ENCODE assay signal across 25 cellular contexts in genomic region chr1:216666431-216666830, GRCh38. TPM values are rescaled to one million over a fixed set of nuclear protein-coding genes. Genes with fewer than 3 reads are reported as not detected.
"Had no signal": no experiment of that assay in that cellular context is flagged by ENCODE, and none has a peak within 500 bp of the region (broad histone marks: within the 10 kb centered on the region; RNA-seq: fewer than 3 reads in every experiment).

No MANE protein-coding gene starts in this region.

- H3K36me3 Mint-ChIP-seq: IgD-negative memory B cell had no signal

- H3K4me2 ChIP-seq: KMS-11, SK-N-SH had no signal

- H3K27ac Mint-ChIP-seq: IgD-negative memory B cell had no signal

- H3K27ac ChIP-seq: KMS-11, RWPE1 had no signal

- ATAC-seq: HepG2, K562, Panc1 had no signal

- DNase-seq: Kasumi-1, NCI-H1048, NCI-H1105, NCI-H1417, NCI-H1436 treated with DMSO at 0.1 percent for 48 hours, NCI-H1694, NCI-H187 treated with DMSO at 0.1 percent for 48 hours, NCI-H2029 treated with DMSO at 0.1 percent for 48 hours, NCI-H2171, NCI-H226, NCI-H446, NCI-H510A, NCI-H524 treated with DMSO at 0.1 percent for 48 hours, NCI-H69, NCI-H774, SHP77, SK-N-SH, SW 1271 had no signal

- H3K4me3 ChIP-seq: K562 had no signal

- H3K9me3 ChIP-seq: SK-N-SH had no signal

- H3K4me3 Mint-ChIP-seq: IgD-negative memory B cell had no signal

- H3K4me1 Mint-ChIP-seq: IgD-negative memory B cell had no signal

- H3K9ac ChIP-seq: KMS-11, SK-N-SH had no signal

RNA-seq across cellular contexts. Expression of gene ESRRG, which starts 56.8 kb away (rescaled TPM):
- total RNA-seq: HepG2, K562, M059J had no signal
- polyA plus RNA-seq: HepG2, K562 had no signal
